1 cellular context compared by ENCODE assay signal in the genomic region with DNA sequence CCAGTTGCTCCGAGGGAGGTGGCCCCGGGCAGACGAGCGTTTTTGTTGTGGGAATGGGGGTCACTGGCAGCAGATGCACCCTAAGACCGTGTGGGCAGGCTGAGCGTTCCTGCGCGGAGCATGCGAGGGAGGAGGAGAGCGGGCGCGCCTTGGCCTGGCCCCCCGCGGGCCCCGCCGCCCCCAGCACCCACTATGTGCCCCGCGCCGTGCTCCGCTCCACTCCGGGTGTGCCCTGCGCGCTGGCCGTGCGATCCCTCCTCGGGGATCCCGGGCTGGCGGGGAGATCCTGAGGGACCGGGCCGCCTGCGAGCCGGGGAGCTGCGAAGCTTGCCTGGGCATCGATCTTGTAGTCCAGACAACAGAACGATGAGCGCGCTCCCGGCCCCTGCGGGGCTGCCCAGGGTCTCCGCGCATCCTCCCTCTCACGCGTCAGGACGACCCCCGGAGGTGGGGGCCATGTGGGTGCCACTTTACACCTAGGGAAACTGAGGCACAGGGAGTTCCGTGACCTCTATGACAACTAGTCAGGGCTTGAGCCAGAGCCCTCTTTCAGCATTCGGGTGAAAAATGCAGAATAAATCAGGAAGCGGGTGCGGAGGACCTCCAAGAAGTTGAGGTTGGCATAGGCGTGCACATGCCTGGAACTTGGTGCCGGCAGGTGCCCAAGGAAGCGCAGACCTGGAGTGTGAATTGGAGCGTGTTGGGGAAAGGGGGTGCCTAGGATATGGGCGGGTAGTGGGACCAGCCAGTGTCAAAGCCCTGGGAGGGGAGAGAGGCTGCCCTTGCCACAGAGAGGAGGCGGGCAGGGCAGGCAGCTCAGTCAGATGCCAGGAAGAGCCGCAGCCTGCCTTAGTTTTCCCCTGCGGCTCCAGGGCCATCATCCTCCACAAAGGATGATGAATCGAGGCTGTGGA.
TF ChIP-seq lines count a peak whose summit lies in the region.

No MANE protein-coding gene starts in this region.

TF ChIP-seq in K562, 482 proteins besides CTCF, POLR2A, EP300 and RAD21 (continued from another document):
- TF ChIP-seq NONO (IDR thresholded peaks at IDR 0.05; ENCODE audit: low read depth in 2 of 2, low read length in 1 of 2) (no peak; a peak in 1 of 4 replicates), ZBTB8A (IDR thresholded peaks at IDR 0.05; ENCODE audit: partially characterized antibody) (no peak), DIDO1 (tag; IDR thresholded peaks at IDR 0.05; ENCODE audit: low read depth) (no peak), SUPT5H (IDR thresholded peaks at IDR 0.05) (0 out of 2 replicates have a peak, but pooled peaks have one; percentile 4), GTF2E2 (tag; IDR thresholded peaks at IDR 0.05) (0 out of 2 replicates have a peak, but pooled peaks have one; percentile 27), ZNF12 (CRISPR knock-in tag; IDR thresholded peaks at IDR 0.05) (no peak), POLR2AphosphoS5 (IDR thresholded peaks at IDR 0.05; ENCODE audit: control insufficient read depth, insufficient read depth, low read depth, low read length) (no peak), SREBF2 (CRISPR knock-in tag; IDR thresholded peaks at IDR 0.05) (no peak), SIN3A (IDR thresholded peaks at IDR 0.05; ENCODE audit: borderline replicate concordance in 2 of 2, control insufficient read depth in 1 of 2, low read depth in 2 of 2, low read length in 2 of 2) (0 out of 4 replicates have a peak, but pooled peaks of 1 of the 2 experiments have one; percentile 7), NCOA6 (IDR thresholded peaks at IDR 0.05) (no peak), ZNF583 (CRISPR knock-in tag; IDR thresholded peaks at IDR 0.05) (no peak)
- TF ChIP-seq, protein P1, sequence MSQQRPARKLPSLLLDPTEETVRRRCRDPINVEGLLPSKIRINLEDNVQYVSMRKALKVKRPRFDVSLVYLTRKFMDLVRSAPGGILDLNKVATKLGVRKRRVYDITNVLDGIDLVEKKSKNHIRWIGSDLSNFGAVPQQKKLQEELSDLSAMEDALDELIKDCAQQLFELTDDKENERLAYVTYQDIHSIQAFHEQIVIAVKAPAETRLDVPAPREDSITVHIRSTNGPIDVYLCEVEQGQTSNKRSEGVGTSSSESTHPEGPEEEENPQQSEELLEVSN (IDR thresholded peaks at IDR 0.05; ENCODE audit: borderline replicate concordance in 1 of 2, extremely low read depth in 1 of 2, insufficient read depth in 1 of 2, insufficient read length in 1 of 2, low read depth in 1 of 2, low read length in 1 of 2, poor library complexity in 1 of 2, severe bottlenecking in 1 of 2) = peak in 1 of 2 experiments; percentile 43
- TF ChIP-seq, protein P2, sequence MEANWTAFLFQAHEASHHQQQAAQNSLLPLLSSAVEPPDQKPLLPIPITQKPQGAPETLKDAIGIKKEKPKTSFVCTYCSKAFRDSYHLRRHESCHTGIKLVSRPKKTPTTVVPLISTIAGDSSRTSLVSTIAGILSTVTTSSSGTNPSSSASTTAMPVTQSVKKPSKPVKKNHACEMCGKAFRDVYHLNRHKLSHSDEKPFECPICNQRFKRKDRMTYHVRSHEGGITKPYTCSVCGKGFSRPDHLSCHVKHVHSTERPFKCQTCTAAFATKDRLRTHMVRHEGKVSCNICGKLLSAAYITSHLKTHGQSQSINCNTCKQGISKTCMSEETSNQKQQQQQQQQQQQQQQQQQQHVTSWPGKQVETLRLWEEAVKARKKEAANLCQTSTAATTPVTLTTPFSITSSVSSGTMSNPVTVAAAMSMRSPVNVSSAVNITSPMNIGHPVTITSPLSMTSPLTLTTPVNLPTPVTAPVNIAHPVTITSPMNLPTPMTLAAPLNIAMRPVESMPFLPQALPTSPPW (CRISPR knock-in tag; IDR thresholded peaks at IDR 0.05) = peak; percentile 56; the same call in 1 of the 2 replicates
- TF ChIP-seq, protein P3, sequence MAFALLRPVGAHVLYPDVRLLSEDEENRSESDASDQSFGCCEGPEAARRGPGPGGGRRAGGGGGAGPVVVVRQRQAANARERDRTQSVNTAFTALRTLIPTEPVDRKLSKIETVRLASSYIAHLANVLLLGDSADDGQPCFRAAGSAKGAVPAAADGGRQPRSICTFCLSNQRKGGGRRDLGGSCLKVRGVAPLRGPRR (CRISPR knock-in tag; IDR thresholded peaks at IDR 0.05) = no peak
